Comparison of ENCODE assay signal across 1 cellular context in genomic region chr4:112281999-112282398, GRCh38.
TF ChIP-seq lines count a peak whose summit lies in the region.

No MANE protein-coding gene starts in this region.

TF ChIP-seq in HepG2, 621 proteins besides CTCF, POLR2A, EP300 and RAD21:
- peak; percentile 96; the same call in 1 of the 2 replicates for TF ChIP-seq ZNF431 (CRISPR knock-in tag; IDR thresholded peaks at IDR 0.05; ENCODE audit: borderline replicate concordance, low read depth)
